ENCODE assay signal across 13 cellular contexts in genomic region chr17:50924300-50924699, GRCh38. TPM values are rescaled to one million over a fixed set of nuclear protein-coding genes. Genes with fewer than 3 reads are reported as not detected.
DNase-seq lines count a peak whose midpoint lies in the region; ATAC-seq and TF ChIP-seq lines count a peak whose summit lies in the region.
"Had no signal": no experiment of that assay in that cellular context is flagged by ENCODE, and none has a peak within 500 bp of the region (broad histone marks: within the 10 kb centered on the region; RNA-seq: fewer than 3 reads in every experiment).

No MANE protein-coding gene starts in this region.

- POLR2A ChIA-PET in CD4-positive, alpha-beta memory T cell (lab: Charles Lee; ENCODE audit: partially characterized antibody): interaction anchor here (33.8 kb wide), 1 partner anchor 62 kb away, joined by 688 read pairs; the partner anchor contains the start of gene TOB1
- POLR2A ChIA-PET in activated CD4-positive, alpha-beta T cell treated with anti-CD3 and anti-CD28 coated beads for 36 hours (lab: Charles Lee): no interaction called here

- H3K27ac Mint-ChIP-seq in CD4-positive, alpha-beta memory T cell: peak overlapping the region in 5 of 7 donors; percentile 48 to 86 (median 76)
- peak overlapping the region in 4 of 5 experiments; percentile 46 to 84 (median 57) for H3K27ac Mint-ChIP-seq in brain
- H3K27ac Mint-ChIP-seq in activated CD4-positive, alpha-beta T cell treated with anti-CD3 and anti-CD28 coated beads for 36 hours: no peak overlapping the region
- H3K27ac Mint-ChIP-seq: CD4-positive, alpha-beta T cell had no signal

- peaks cover 16 to 69% (median 39%) of the 10 kb centered on the region in 4 donors for H3K4me1 Mint-ChIP-seq in CD4-positive, alpha-beta memory T cell
- H3K4me1 Mint-ChIP-seq in brain: peaks cover 73% of the 10 kb centered on the region
- H3K4me1 Mint-ChIP-seq in activated CD4-positive, alpha-beta T cell treated with anti-CD3 and anti-CD28 coated beads for 36 hours: peaks cover 19% of the 10 kb centered on the region

- no peaks in the 10 kb centered on the region for H3K36me3 ChIP-seq in CD4-positive, alpha-beta memory T cell (ENCODE audit: insufficient read depth, low read length)
- H3K36me3 ChIP-seq in WERI-Rb-1: no peaks in the 10 kb centered on the region

- DNase-seq in CD4-positive, alpha-beta memory T cell: no peak
- DNase-seq in WERI-Rb-1 (no peak), left lobe of liver (ENCODE audit: low spot score) (no peak), OCI-M1 (lab: John Stamatoyannopoulos, UW) (no peak)
- DNase-seq in activated CD4-positive, alpha-beta T cell treated with anti-CD3 and anti-CD28 coated beads for 36 hours: no peak
- no peak for DNase-seq in activated CD8-positive, alpha-beta memory T cell treated with anti-CD3 and anti-CD28 coated beads, Interleukin-2, amount 50 U/mL, for 48 hours
- DNase-seq: AML-193; Calu3; CD4-positive, alpha-beta T cell; GF-D8; H9 had no signal

- intact Hi-C loops in CD4-positive, alpha-beta memory T cell (cut with micrococcal nuclease): no loop called here
- intact Hi-C loops in activated CD4-positive, alpha-beta T cell treated with anti-CD3 and anti-CD28 coated beads for 36 hours (cut with DNase I, micrococcal nuclease): no loop called here

- no peaks in the 10 kb centered on the region for H3K27me3 Mint-ChIP-seq in CD4-positive, alpha-beta memory T cell
- peaks cover 3% of the 10 kb centered on the region for H3K27me3 Mint-ChIP-seq in brain
- no peaks in the 10 kb centered on the region for H3K27me3 Mint-ChIP-seq in activated CD4-positive, alpha-beta T cell treated with anti-CD3 and anti-CD28 coated beads for 36 hours
- H3K27me3 Mint-ChIP-seq: CD4-positive, alpha-beta T cell had no signal

- peaks cover 32% of the 10 kb centered on the region for H3K4me1 ChIP-seq in CD4-positive, alpha-beta memory T cell (ENCODE audit: insufficient read depth, low read length)

- TF ChIP-seq CTCF in WERI-Rb-1 (IDR thresholded peaks at IDR 0.05; ENCODE audit: low read depth, low read length): no peak
- TF ChIP-seq CTCF in brain (conservative IDR thresholded peaks at IDR 0.05): no peak

- H3K27ac ChIP-seq in CD4-positive, alpha-beta memory T cell (ENCODE audit: low read depth, low read length): no peak overlapping the region
- H3K27ac ChIP-seq in WERI-Rb-1: peak overlapping the region; percentile 73
- H3K27ac ChIP-seq: C4-2B had no signal

- H3K4me3 ChIP-seq in CD4-positive, alpha-beta memory T cell (ENCODE audit: low read length in 2 of 2): no peak overlapping the region
- no peak overlapping the region for H3K4me3 ChIP-seq in WERI-Rb-1 (ENCODE audit: low read depth, low read length)

- no peak for ATAC-seq in left lobe of liver
- no peak for ATAC-seq in activated CD4-positive, alpha-beta T cell treated with anti-CD3 and anti-CD28 coated beads for 36 hours

- CTCF ChIA-PET in CD4-positive, alpha-beta memory T cell (lab: Charles Lee; ENCODE audit: partially characterized antibody): interaction anchor here (2.0 kb wide), 1 partner anchor 72 kb away, joined by 10 read pairs; no protein-coding TSS in a partner anchor
- CTCF ChIA-PET in activated CD4-positive, alpha-beta T cell treated with anti-CD3 and anti-CD28 coated beads for 36 hours (lab: Charles Lee): interaction anchor here (3.0 kb wide), 1 partner anchor 72 kb away, joined by 9 read pairs; no protein-coding TSS in a partner anchor

- no peaks in the 10 kb centered on the region for H3K9me3 Mint-ChIP-seq in CD4-positive, alpha-beta memory T cell
- H3K9me3 Mint-ChIP-seq in brain: no peaks in the 10 kb centered on the region
- no peaks in the 10 kb centered on the region for H3K9me3 Mint-ChIP-seq in activated CD4-positive, alpha-beta T cell treated with anti-CD3 and anti-CD28 coated beads for 36 hours (ENCODE audit: low read depth)
- H3K9me3 Mint-ChIP-seq: CD4-positive, alpha-beta T cell; H9 had no signal

- no peak overlapping the region for H3K4me3 Mint-ChIP-seq in CD4-positive, alpha-beta memory T cell
- no peak overlapping the region for H3K4me3 Mint-ChIP-seq in brain
- H3K4me3 Mint-ChIP-seq in activated CD4-positive, alpha-beta T cell treated with anti-CD3 and anti-CD28 coated beads for 36 hours: no peak overlapping the region
- H3K4me3 Mint-ChIP-seq: CD4-positive, alpha-beta T cell; H9 had no signal

- no peaks in the 10 kb centered on the region for H3K9me3 ChIP-seq in CD4-positive, alpha-beta memory T cell (ENCODE audit: control insufficient read depth in 1 of 2, low read length in 2 of 2)
- no peaks in the 10 kb centered on the region for H3K9me3 ChIP-seq in WERI-Rb-1 (ENCODE audit: severe bottlenecking)

- H3K27me3 ChIP-seq in CD4-positive, alpha-beta memory T cell (ENCODE audit: insufficient read depth, low read length): no peaks in the 10 kb centered on the region
- H3K27me3 ChIP-seq in WERI-Rb-1 (ENCODE audit: insufficient read depth, low read depth, severe bottlenecking): no peaks in the 10 kb centered on the region

- no peaks in the 10 kb centered on the region for H3K36me3 Mint-ChIP-seq in CD4-positive, alpha-beta memory T cell
- H3K36me3 Mint-ChIP-seq in brain: no peaks in the 10 kb centered on the region
- H3K36me3 Mint-ChIP-seq in activated CD4-positive, alpha-beta T cell treated with anti-CD3 and anti-CD28 coated beads for 36 hours (ENCODE audit: low read depth): no peaks in the 10 kb centered on the region

RNA-seq across cellular contexts. Expression of gene TOB1, which starts 58.1 kb away (rescaled TPM):
- 100 to 1,000 TPM in 1 of 2 experiments, 10 to 100 TPM in 1; 93.7 to 104 TPM for total RNA-seq in CD4-positive, alpha-beta memory T cell
- 100 to 1,000 TPM in 1 of 2 donors, 10 to 100 TPM in 1; 74.3 to 102 TPM for polyA plus RNA-seq in CD4-positive, alpha-beta memory T cell
- polyA plus RNA-seq in brain (ENCODE audit: insufficient read depth, low read depth, low replicate concordance): 14.6 TPM
- 209 TPM for total RNA-seq in left lobe of liver
- 10 to 100 TPM; 31.3 to 43.0 TPM for total RNA-seq in activated CD4-positive, alpha-beta T cell treated with anti-CD3 and anti-CD28 coated beads for 36 hours
